ENCODE assay signal across 1 cellular context in genomic region chr4:17580969-17581368, GRCh38.
TF ChIP-seq lines count a peak whose summit lies in the region.

No MANE protein-coding gene starts in this region.

TF ChIP-seq in endothelial cell of umbilical vein, 7 proteins besides CTCF, POLR2A, EP300 and RAD21:
- TF ChIP-seq POLR2AphosphoS5 (IDR thresholded peaks at IDR 0.05; ENCODE audit: insufficient read depth, low read depth, low read length) (peak; percentile 27), MYC (IDR thresholded peaks at IDR 0.05; ENCODE audit: low read depth, low read length) (no peak), GATA2 (IDR thresholded peaks at IDR 0.05; ENCODE audit: insufficient read depth, insufficient read length, low read depth, low read length) (peak; percentile 56)
